Comparison of ENCODE assay signal across 8 cellular contexts in the genomic region with DNA sequence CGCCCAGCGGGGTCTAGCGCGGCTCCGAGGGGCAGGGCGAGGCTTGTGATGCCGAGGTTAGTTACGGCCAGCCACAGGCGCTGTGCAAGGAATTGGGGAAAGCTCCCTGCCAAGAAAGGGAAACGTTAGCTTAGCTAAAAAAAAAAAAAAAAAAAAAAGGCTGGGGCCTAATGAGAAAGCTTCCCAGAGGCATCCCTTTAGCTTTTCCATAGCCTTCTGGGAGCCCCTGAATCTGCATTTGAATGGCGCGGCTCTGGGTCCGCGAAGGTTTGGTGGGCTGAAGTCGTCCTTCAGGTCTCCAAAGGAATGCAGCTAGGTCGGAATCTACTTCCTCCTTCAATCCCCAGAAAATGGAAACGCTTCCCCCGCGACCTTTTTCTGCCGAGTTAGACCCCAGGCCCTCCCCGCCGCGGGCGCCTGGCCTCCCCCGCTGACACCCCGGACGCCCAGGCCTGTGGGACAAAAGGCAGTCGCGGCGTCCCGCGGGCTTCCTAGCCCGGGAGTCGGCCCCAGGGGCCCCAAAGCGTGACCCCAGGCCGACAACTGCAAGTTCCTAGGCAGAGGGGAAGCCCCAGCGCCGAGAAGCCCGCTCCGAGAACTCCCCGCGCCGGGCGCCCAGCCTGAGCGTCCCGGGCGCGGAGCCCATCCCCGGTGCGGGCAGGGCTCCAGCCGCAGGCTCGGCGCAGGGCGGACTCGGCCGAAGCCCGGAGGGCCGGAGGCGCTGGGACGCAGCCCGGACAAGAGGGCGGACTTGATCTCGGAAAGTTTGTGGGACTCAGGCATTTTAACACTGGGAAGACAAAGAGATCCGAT. TPM values are rescaled to one million over a fixed set of nuclear protein-coding genes. Genes with fewer than 3 reads are reported as not detected.
DNase-seq lines count a peak whose midpoint lies in the region; ATAC-seq and TF ChIP-seq lines count a peak whose summit lies in the region.

No MANE protein-coding gene starts in this region.

- TF ChIP-seq CTCF in Caco-2 (IDR thresholded peaks at IDR 0.05; ENCODE audit: insufficient read depth in 1 of 2, low read depth in 1 of 2, low read length in 1 of 2, severe bottlenecking in 1 of 2, unreplicated experiment in 1 of 2) = no peak
- TF ChIP-seq CTCF in lower leg skin (IDR thresholded peaks at IDR 0.05) = no peak
- no peak for TF ChIP-seq CTCF in tibial artery (IDR thresholded peaks at IDR 0.05)

- DNase-seq in Caco-2 = peak in 1 of 2 experiments; percentile 60
- peak; percentile 24 for DNase-seq in dermis blood vessel endothelial cell
- DNase-seq in lower leg skin (ENCODE audit: low spot score in 2 of 2) = no peak
- peak; percentile 42 to 83 for DNase-seq in tibial artery
- DNase-seq in stimulated activated effector memory CD8-positive, alpha-beta T cell treated with anti-CD3 and anti-CD28 coated beads, Interleukin-12 subunit alpha, Interleukin-12 subunit beta, amount 100 ng/mL, for 72 hours (ENCODE audit: low spot score in 2 of 2) = no peak
- DNase-seq in activated CD4-positive, alpha-beta T cell treated with anti-CD3 and anti-CD28 coated beads for 1 hour = no peak

- H3K36me3 ChIP-seq in Caco-2 (ENCODE audit: control insufficient read depth, insufficient read depth, low read length) = no peaks in the 10 kb centered on the region
- H3K36me3 ChIP-seq in KOPT-K1 (ENCODE audit: insufficient read depth, low read length) = no peaks in the 10 kb centered on the region; the same call in none of the 2 replicates
- H3K36me3 ChIP-seq in tibial artery = no peaks in the 10 kb centered on the region

- peaks cover 9% of the 10 kb centered on the region for H3K4me1 Mint-ChIP-seq in Caco-2 (ENCODE audit: low read depth, unreplicated experiment)
- no peaks in the 10 kb centered on the region for H3K4me1 Mint-ChIP-seq in stimulated activated effector memory CD8-positive, alpha-beta T cell treated with anti-CD3 and anti-CD28 coated beads, Interleukin-12 subunit alpha, Interleukin-12 subunit beta, amount 100 ng/mL, for 72 hours

- H3K4me3 Mint-ChIP-seq in Caco-2 (ENCODE audit: unreplicated experiment) = peak overlapping the region; percentile 92
- H3K4me3 Mint-ChIP-seq in stimulated activated effector memory CD8-positive, alpha-beta T cell treated with anti-CD3 and anti-CD28 coated beads, Interleukin-12 subunit alpha, Interleukin-12 subunit beta, amount 100 ng/mL, for 72 hours = no peak overlapping the region

- H3K9me3 ChIP-seq in Caco-2 (peaks cover 4% of the 10 kb centered on the region; the same call in 1 of the 2 replicates), KOPT-K1 (ENCODE audit: insufficient read depth, low read length, poor library complexity, severe bottlenecking) (peaks cover 17% of the 10 kb centered on the region), tibial artery (peaks cover 0 to 12% (median 0%) of the 10 kb centered on the region in 3 donors)

- ATAC-seq in stimulated activated effector memory CD8-positive, alpha-beta T cell treated with anti-CD3 and anti-CD28 coated beads, Interleukin-12 subunit alpha, Interleukin-12 subunit beta, amount 100 ng/mL, for 72 hours = no peak
- no peak for ATAC-seq in GM19351 (IDR thresholded peaks at IDR 0.05; ENCODE audit: unreplicated experiment)

- intact Hi-C loops in Caco-2 (cut with micrococcal nuclease; ENCODE audit: unreplicated experiment) (loop anchor here (2.0 to 10.0 kb wide), 3 partner anchors 101 to 881 kb away; no protein-coding TSS in a partner anchor), lower leg skin (cut with DNase I; ENCODE audit: low total_unique reads) (no loop called here), tibial artery (cut with DNase I; ENCODE audit: low total_unique reads) (no loop called here)

- no peaks in the 10 kb centered on the region for H3K27me3 Mint-ChIP-seq in Caco-2 (ENCODE audit: insufficient read depth, unreplicated experiment)

- peak overlapping the region; percentile 78 for H3K27ac ChIP-seq in KOPT-K1 (ENCODE audit: low read depth, low read length, poor library complexity, severe bottlenecking)
- peak overlapping the region; percentile 91 to 94 for H3K27ac ChIP-seq in tibial artery

- POLR2A ChIA-PET in Caco-2 (lab: Charles Lee) = interaction anchor here (0.5 to 1.5 kb wide), 6 partner anchors 34 to 1910 kb away, joined by 3 to 7 read pairs (median 4); no protein-coding TSS in a partner anchor

- H3K27ac Mint-ChIP-seq in Caco-2 (ENCODE audit: unreplicated experiment) = peak overlapping the region; percentile 82
- H3K27ac Mint-ChIP-seq in stimulated activated effector memory CD8-positive, alpha-beta T cell treated with anti-CD3 and anti-CD28 coated beads, Interleukin-12 subunit alpha, Interleukin-12 subunit beta, amount 100 ng/mL, for 72 hours = no peak overlapping the region

- no peaks in the 10 kb centered on the region for H3K9me3 Mint-ChIP-seq in Caco-2 (ENCODE audit: unreplicated experiment)
- H3K9me3 Mint-ChIP-seq in stimulated activated effector memory CD8-positive, alpha-beta T cell treated with anti-CD3 and anti-CD28 coated beads, Interleukin-12 subunit alpha, Interleukin-12 subunit beta, amount 100 ng/mL, for 72 hours = no peaks in the 10 kb centered on the region

- peak overlapping the region; percentile 83 for H3K4me3 ChIP-seq in Caco-2 (ENCODE audit: low read depth, low read length)
- peak overlapping the region; percentile 66 for H3K4me3 ChIP-seq in lower leg skin (ENCODE audit: low read depth, poor library complexity, severe bottlenecking)
- H3K4me3 ChIP-seq in tibial artery = peak overlapping the region; percentile 74 to 91

- H3K4me1 ChIP-seq in Caco-2 = peaks cover 6% of the 10 kb centered on the region; the same call in 1 of the 2 replicates
- H3K4me1 ChIP-seq in tibial artery = peaks cover 0 to 31% (median 4%) of the 10 kb centered on the region in 4 donors

- no TSS peak for BruUV-seq in Caco-2 (replicated peaks; lab: Mats Ljungman, UMichigan)

- no peaks in the 10 kb centered on the region for H3K27me3 ChIP-seq in Caco-2 (replicated peaks; ENCODE audit: control insufficient read depth, insufficient read depth, low read length)
- no peaks in the 10 kb centered on the region for H3K27me3 ChIP-seq in tibial artery

- 1% methylated on average over 31 to 47 of the region's 64 CpGs for WGBS in lower leg skin, 2 donors

- H3K36me3 Mint-ChIP-seq in Caco-2 (ENCODE audit: insufficient read depth, unreplicated experiment) = peaks cover 23% of the 10 kb centered on the region
- H3K36me3 Mint-ChIP-seq in stimulated activated effector memory CD8-positive, alpha-beta T cell treated with anti-CD3 and anti-CD28 coated beads, Interleukin-12 subunit alpha, Interleukin-12 subunit beta, amount 100 ng/mL, for 72 hours = no peaks in the 10 kb centered on the region

- TF ChIP-seq POLR2A in lower leg skin (IDR thresholded peaks at IDR 0.05) = no peak

- CTCF ChIA-PET in Caco-2 (lab: Charles Lee) = interaction anchor here (0.6 to 1.5 kb wide), 3 partner anchors 35 to 223 kb away, joined by 4 to 6 read pairs (median 4); no protein-coding TSS in a partner anchor

RNA-seq across cellular contexts. Expression of a gene that starts 0.6 kb away (rescaled TPM):
- total RNA-seq in Caco-2 (2022) (135 and 141 TPM in 2 replicates), dermis blood vessel endothelial cell (2.8 and 16.0 TPM in 2 replicates), lower leg skin (100 to 1,000 TPM in 1 of 4 donors, 10 to 100 TPM in 3; 51.3 to 114 (median 72.2) TPM)

Comparison
In these comparisons a context has a peak if more than half of its experiments do, and no peak if none do; other contexts are left out.
1. DNase-seq: peak in dermis blood vessel endothelial cell (single experiment) and tibial artery (2 of 2); none in lower leg skin (0 of 2), stimulated activated effector memory CD8-positive, alpha-beta T cell treated with anti-CD3 and anti-CD28 coated beads, Interleukin-12 subunit alpha, Interleukin-12 subunit beta, amount 100 ng/mL, for 72 hours (0 of 2) and activated CD4-positive, alpha-beta T cell treated with anti-CD3 and anti-CD28 coated beads for 1 hour (single experiment).
2. Peak in every context shown above with its lines, with median percentiles within 50 percentile points of each other: H3K4me3 ChIP-seq.